In the genomic region with DNA sequence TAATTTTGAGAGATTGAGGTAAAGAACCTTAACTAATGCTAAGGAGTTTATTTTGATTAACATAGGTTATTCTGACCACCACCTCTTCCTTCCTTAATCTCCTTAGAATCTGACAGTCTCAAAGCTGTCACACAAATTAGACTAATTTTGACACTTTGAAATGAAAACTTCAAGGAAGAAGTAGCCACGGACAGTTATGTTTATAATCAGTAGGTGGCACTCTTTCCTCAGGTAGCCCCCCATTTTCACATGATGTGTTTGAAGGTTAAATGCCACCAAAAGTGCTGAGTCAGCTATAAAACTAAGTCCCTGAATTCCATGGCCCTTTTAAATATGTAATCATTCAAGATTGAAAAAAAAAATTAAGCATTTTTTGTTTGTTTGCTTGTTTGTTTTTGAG, we compare ENCODE assay signal across 8 cellular contexts. TPM values are rescaled to one million over a fixed set of nuclear protein-coding genes. Genes with fewer than 3 reads are reported as not detected.
A peak's percentile ranks its signal among the peaks of the same experiment; 100 is the strongest.
DNase-seq lines count a peak whose midpoint lies in the region; TF ChIP-seq lines count a peak whose summit lies in the region.

No MANE protein-coding gene starts in this region.

- peaks cover 12% of the 10 kb centered on the region for H4K20me1 ChIP-seq in neural progenitor cell (ENCODE audit: low read depth)

- H3K4me1 Mint-ChIP-seq in neural progenitor cell: no peaks in the 10 kb centered on the region
- H3K4me1 Mint-ChIP-seq in activated naive CD8-positive, alpha-beta T cell treated with anti-CD3 and anti-CD28 coated beads for 36 hours: no peaks in the 10 kb centered on the region

- peak; percentile 2 to 41 for DNase-seq in NCI-H524 (lab: John Stamatoyannopoulos, UW)
- DNase-seq in NCI-H524 treated with DMSO at 0.1 percent for 48 hours (lab: John Stamatoyannopoulos, UW): no peak
- peak; percentile 21 for DNase-seq in HuH-7 (ENCODE audit: low spot score)
- peak; percentile 35 for DNase-seq in amniotic epithelial cell (ENCODE audit: low read depth)
- DNase-seq in neural progenitor cell (ENCODE audit: low spot score): peak; percentile 50
- no peak for DNase-seq in stimulated activated CD4-positive, alpha-beta T cell treated with anti-CD3 and anti-CD28 coated beads, Interleukin-4, amount 100 ng/mL, for 4 hours
- no peak for DNase-seq in activated naive CD8-positive, alpha-beta T cell treated with anti-CD3 and anti-CD28 coated beads for 36 hours
- DNase-seq in MG63: no peak

- TF ChIP-seq CTCF in neural progenitor cell (IDR thresholded peaks at IDR 0.05): peak; percentile 70

- no peaks in the 10 kb centered on the region for H3K27me3 Mint-ChIP-seq in neural progenitor cell (ENCODE audit: insufficient read depth, low read depth)
- no peaks in the 10 kb centered on the region for H3K27me3 Mint-ChIP-seq in activated naive CD8-positive, alpha-beta T cell treated with anti-CD3 and anti-CD28 coated beads for 36 hours

- H3K4me3 ChIP-seq in neural progenitor cell (no peak overlapping the region), MG63 (no peak overlapping the region)

- no peaks in the 10 kb centered on the region for H3K9me3 ChIP-seq in neural progenitor cell (ENCODE audit: low read depth)
- no peaks in the 10 kb centered on the region for H3K9me3 ChIP-seq in MG63

- H3K36me3 Mint-ChIP-seq in neural progenitor cell: peaks cover 3% of the 10 kb centered on the region
- peaks cover 10% of the 10 kb centered on the region for H3K36me3 Mint-ChIP-seq in activated naive CD8-positive, alpha-beta T cell treated with anti-CD3 and anti-CD28 coated beads for 36 hours

- H3K36me3 ChIP-seq in neural progenitor cell (peaks cover 7% of the 10 kb centered on the region), MG63 (peaks cover 17% of the 10 kb centered on the region)

- peaks cover 23% of the 10 kb centered on the region for H3F3A ChIP-seq in neural progenitor cell (ENCODE audit: low read depth)

- no peak overlapping the region for H3K9ac ChIP-seq in neural progenitor cell

- H2AFZ ChIP-seq in neural progenitor cell (replicated peaks): no peak overlapping the region

- H3K27ac ChIP-seq in neural progenitor cell: no peak overlapping the region

- H3K4me1 ChIP-seq in neural progenitor cell: no peaks in the 10 kb centered on the region

- no peaks in the 10 kb centered on the region for H3K9me3 Mint-ChIP-seq in neural progenitor cell
- no peaks in the 10 kb centered on the region for H3K9me3 Mint-ChIP-seq in activated naive CD8-positive, alpha-beta T cell treated with anti-CD3 and anti-CD28 coated beads for 36 hours

- H3K4me2 ChIP-seq in neural progenitor cell: no peak overlapping the region

- no peaks in the 10 kb centered on the region for H3K27me3 ChIP-seq in neural progenitor cell
- H3K27me3 ChIP-seq in MG63: no peaks in the 10 kb centered on the region

- no peaks in the 10 kb centered on the region for H3K79me2 ChIP-seq in neural progenitor cell (ENCODE audit: low read depth)

- H3K4me3 Mint-ChIP-seq in neural progenitor cell: no peak overlapping the region
- H3K4me3 Mint-ChIP-seq in activated naive CD8-positive, alpha-beta T cell treated with anti-CD3 and anti-CD28 coated beads for 36 hours: no peak overlapping the region

- H3K27ac Mint-ChIP-seq in neural progenitor cell: no peak overlapping the region
- no peak overlapping the region for H3K27ac Mint-ChIP-seq in activated naive CD8-positive, alpha-beta T cell treated with anti-CD3 and anti-CD28 coated beads for 36 hours

RNA-seq across cellular contexts. Expression of a gene that starts 22.4 kb away (rescaled TPM):
- total RNA-seq in neural progenitor cell (ENCODE audit: low replicate concordance): 57.4 and 71.9 TPM in 2 replicates
- 10 to 100 TPM; 79.3 to 79.5 TPM for total RNA-seq in activated naive CD8-positive, alpha-beta T cell treated with anti-CD3 and anti-CD28 coated beads for 36 hours
- total RNA-seq in MG63 (2014; rRNA removed; shearing (Covaris generic); ENCODE audit: low replicate concordance): 28.1 and 37.9 TPM in 2 replicates

RNA-seq across cellular contexts. Expression of a gene that starts 23.9 kb away (rescaled TPM):
- 0.06 and 0.17 TPM in 2 replicates for total RNA-seq in neural progenitor cell (ENCODE audit: low replicate concordance)
- total RNA-seq in activated naive CD8-positive, alpha-beta T cell treated with anti-CD3 and anti-CD28 coated beads for 36 hours: under 1 TPM; 0.26 to 0.27 TPM
- 0.03 and 0.37 TPM in 2 replicates for total RNA-seq in MG63 (2014; rRNA removed; shearing (Covaris generic); ENCODE audit: low replicate concordance)

RNA-seq across cellular contexts. Expression of a gene that starts 32.7 kb away (rescaled TPM):
- total RNA-seq in neural progenitor cell (ENCODE audit: low replicate concordance): 83.9 and 113 TPM in 2 replicates
- total RNA-seq in activated naive CD8-positive, alpha-beta T cell treated with anti-CD3 and anti-CD28 coated beads for 36 hours: 10 to 100 TPM; 52.3 to 58.0 TPM
- total RNA-seq in MG63 (2014; rRNA removed; shearing (Covaris generic); ENCODE audit: low replicate concordance): 16.3 and 32.2 TPM in 2 replicates

Comparison
In these comparisons a context has a peak if more than half of its experiments do, and no peak if none do; other contexts are left out.
1. DNase-seq: peak in NCI-H524 (2 of 2), HuH-7 (single experiment), amniotic epithelial cell (single experiment) and neural progenitor cell (single experiment); none in NCI-H524 treated with DMSO at 0.1 percent for 48 hours (single experiment), stimulated activated CD4-positive, alpha-beta T cell treated with anti-CD3 and anti-CD28 coated beads, Interleukin-4, amount 100 ng/mL, for 4 hours (0 of 2), activated naive CD8-positive, alpha-beta T cell treated with anti-CD3 and anti-CD28 coated beads for 36 hours (single experiment) and MG63 (single experiment).